In genomic region chr6:121838842-121839241, GRCh38 we compare ENCODE assay signal across 16 cellular contexts.
DNase-seq lines count a peak whose midpoint lies in the region; ATAC-seq and TF ChIP-seq lines count a peak whose summit lies in the region.
"Had no signal": no experiment of that assay in that cellular context is flagged by ENCODE, and none has a peak within 500 bp of the region (broad histone marks: within the 10 kb centered on the region; RNA-seq: fewer than 3 reads in every experiment).

No MANE protein-coding gene starts in this region.

- H3K27ac ChIP-seq in DND-41 (ENCODE audit: low read length), result peak overlapping the region; percentile 74
- H3K27ac ChIP-seq: thyroid gland had no signal

- H3K4me3 Mint-ChIP-seq in nephron progenitor cell, result no peak overlapping the region
- H3K4me3 Mint-ChIP-seq: naive thymus-derived CD8-positive, alpha-beta T cell; T-helper 1 cell treated with Interleukin-12 subunit alpha and Interleukin-12 subunit beta and Interleukin-4 antibody, amounts not matched to agents 30 μg/mL and 1 μg/mL, for 36 hours had no signal

- no peaks in the 10 kb centered on the region for H3K9me3 ChIP-seq in DND-41 (ENCODE audit: insufficient read depth, low read length, severe bottlenecking)
- H3K9me3 ChIP-seq: thyroid gland had no signal

- TF ChIP-seq CTCF in DND-41 (IDR thresholded peaks at IDR 0.05; ENCODE audit: borderline replicate concordance, extremely low read depth, low read length, poor library complexity, severe bottlenecking) (no peak), GM20000 (IDR thresholded peaks at IDR 0.05; ENCODE audit: extremely low read depth, missing control alignments) (no peak), nephron progenitor cell (IDR thresholded peaks at IDR 0.05) (no peak)

- ATAC-seq in DND-41 (ENCODE audit: insufficient read depth, low read depth) (peak; percentile 99), GM19397 (IDR thresholded peaks at IDR 0.05; ENCODE audit: unreplicated experiment) (no peak), GM18907 (IDR thresholded peaks at IDR 0.05; ENCODE audit: unreplicated experiment) (no peak)

- peaks cover 6% of the 10 kb centered on the region for H3K27me3 Mint-ChIP-seq in nephron progenitor cell (ENCODE audit: low read depth, poor library complexity)

- H3K9ac ChIP-seq in DND-41 (ENCODE audit: low read depth, low read length), result 0 out of 2 replicates have a peak overlapping the region, but pooled peaks have one; percentile 4

- no peaks in the 10 kb centered on the region for H3K4me1 Mint-ChIP-seq in nephron progenitor cell

- H3K4me2 ChIP-seq in DND-41 (ENCODE audit: insufficient read depth, low read length), result peak overlapping the region; percentile 50

- H3K9me3 Mint-ChIP-seq in nephron progenitor cell, result peaks cover 4% of the 10 kb centered on the region
- H3K9me3 Mint-ChIP-seq: T-helper 1 cell treated with Interleukin-12 subunit alpha and Interleukin-12 subunit beta and Interleukin-4 antibody, amounts not matched to agents 30 μg/mL and 1 μg/mL, for 36 hours had no signal

- peaks cover 5% of the 10 kb centered on the region for H3K36me3 Mint-ChIP-seq in nephron progenitor cell (ENCODE audit: low read depth)
- H3K36me3 Mint-ChIP-seq: naive thymus-derived CD8-positive, alpha-beta T cell had no signal

- H3K36me3 ChIP-seq in DND-41 (ENCODE audit: insufficient read depth, low read length), result no peaks in the 10 kb centered on the region
- H3K36me3 ChIP-seq: thyroid gland had no signal

- peak; percentile 90 for DNase-seq in DND-41
- peak; percentile 31 for DNase-seq in Jurkat, Clone E6-1 (ENCODE audit: low read depth, low spot score)
- peak; percentile 98 for DNase-seq in amniotic epithelial cell (ENCODE audit: low read depth)
- DNase-seq in iris pigment epithelial cell (ENCODE audit: low read depth), result peak; percentile 74
- no peak for DNase-seq in GM20000 (ENCODE audit: low spot score)
- no peak for DNase-seq in nephron progenitor cell
- DNase-seq: activated T-cell treated with anti-CD3 and anti-CD28 coated beads for 4 hours; cerebellar nuclear complex; glutamatergic neuron; GOT3; stimulated activated CD4-positive, alpha-beta T cell treated with anti-CD3 and anti-CD28 coated beads, Interleukin-4, amount 100 ng/mL, for 4 hours; thyroid gland had no signal

- H3K4me1 ChIP-seq in DND-41 (ENCODE audit: insufficient read depth, low read length), result peaks cover 26% of the 10 kb centered on the region

- H3K4me3 ChIP-seq in DND-41 (ENCODE audit: low read depth in 1 of 2, low read length in 2 of 2), result peak overlapping the region in 1 of 2 experiments; percentile 16; a peak in 1 of 4 replicates
- H3K4me3 ChIP-seq in Jurkat, Clone E6-1 (ENCODE audit: low read length), result no peak overlapping the region
- H3K4me3 ChIP-seq: thyroid gland had no signal

- no peaks in the 10 kb centered on the region for H4K20me1 ChIP-seq in DND-41 (ENCODE audit: insufficient read depth, low read length)

- no peaks in the 10 kb centered on the region for H3K79me2 ChIP-seq in DND-41 (ENCODE audit: insufficient read depth, low read length)

- no peak overlapping the region for H3K27ac Mint-ChIP-seq in nephron progenitor cell
- H3K27ac Mint-ChIP-seq: naive thymus-derived CD8-positive, alpha-beta T cell; T-helper 1 cell treated with Interleukin-12 subunit alpha and Interleukin-12 subunit beta and Interleukin-4 antibody, amounts not matched to agents 30 μg/mL and 1 μg/mL, for 36 hours had no signal

- no peaks in the 10 kb centered on the region for H3K27me3 ChIP-seq in DND-41 (ENCODE audit: insufficient read depth, low read length, poor library complexity)
- H3K27me3 ChIP-seq: thyroid gland had no signal

- no peak overlapping the region for H2AFZ ChIP-seq in DND-41 (ENCODE audit: low read depth, low read length)

Comparison
In these comparisons a context has a peak if more than half of its experiments do, and no peak if none do; other contexts are left out.
1. DNase-seq: peak in DND-41 (single experiment), Jurkat, Clone E6-1 (single experiment), amniotic epithelial cell (single experiment) and iris pigment epithelial cell (single experiment); none in GM20000 (single experiment) and nephron progenitor cell (single experiment).